ENCODE assay signal across 1 cellular context in genomic region chr2:169363570-169364150, GRCh38.
TF ChIP-seq lines count a peak whose summit lies in the region.

No MANE protein-coding gene starts in this region.

TF ChIP-seq in K562, 482 proteins besides CTCF, POLR2A, EP300 and RAD21 (continued from another document and continues in another):
- peak; percentile 65 for TF ChIP-seq KDM5B (IDR thresholded peaks at IDR 0.05; ENCODE audit: insufficient replicate concordance, low read depth, low read length)
- TF ChIP-seq FOXP4 (CRISPR knock-in tag; IDR thresholded peaks at IDR 0.05; ENCODE audit: borderline replicate concordance), result 0 out of 2 replicates have a peak, but pooled peaks have one; percentile 34
- TF ChIP-seq CSDE1 (IDR thresholded peaks at IDR 0.05), result no peak
- TF ChIP-seq ELK1 (CRISPR knock-in tag; IDR thresholded peaks at IDR 0.05), result no peak
- no peak for TF ChIP-seq IFI16 (CRISPR knock-in tag; IDR thresholded peaks at IDR 0.05)
- no peak for TF ChIP-seq SREBF1 (IDR thresholded peaks at IDR 0.05; ENCODE audit: borderline replicate concordance, low read depth, low read length)
- TF ChIP-seq ZHX1 (conservative IDR thresholded peaks at IDR 0.05; ENCODE audit: low read length), result no peak
- TF ChIP-seq SAP30 (IDR thresholded peaks at IDR 0.05; ENCODE audit: borderline replicate concordance, insufficient read depth, low read depth, low read length, poor library complexity, severe bottlenecking), result no peak
- TF ChIP-seq RHOXF2B (CRISPR knock-in tag; conservative IDR thresholded peaks at IDR 0.05), result no peak
- no peak for TF ChIP-seq MCM7 (IDR thresholded peaks at IDR 0.05)
- no peak for TF ChIP-seq LARP7 (IDR thresholded peaks at IDR 0.05)
- no peak for TF ChIP-seq CREB1 (IDR thresholded peaks at IDR 0.05)
- no peak for TF ChIP-seq CREB1 (CRISPR knock-in tag; IDR thresholded peaks at IDR 0.05)
- TF ChIP-seq ZFPM2 (CRISPR knock-in tag; IDR thresholded peaks at IDR 0.05), result no peak
- TF ChIP-seq RNF2 (IDR thresholded peaks at IDR 0.05), result no peak
- no peak for TF ChIP-seq HDAC2 (IDR thresholded peaks at IDR 0.05)
- peak; percentile 81 for TF ChIP-seq MAX (CRISPR knock-in tag; IDR thresholded peaks at IDR 0.05)
- no peak for TF ChIP-seq TEAD4 (IDR thresholded peaks at IDR 0.05; ENCODE audit: low read length)
- TF ChIP-seq TEAD4 (CRISPR knock-in tag; IDR thresholded peaks at IDR 0.05; ENCODE audit: borderline replicate concordance), result no peak
- TF ChIP-seq KAT7 (CRISPR knock-in tag; IDR thresholded peaks at IDR 0.05; ENCODE audit: borderline replicate concordance), result 0 out of 2 replicates have a peak, but pooled peaks have one; percentile 36
- TF ChIP-seq HOXB6 (CRISPR knock-in tag; IDR thresholded peaks at IDR 0.05; ENCODE audit: borderline replicate concordance), result no peak
- TF ChIP-seq ZNF282 (CRISPR knock-in tag; IDR thresholded peaks at IDR 0.05), result no peak
- TF ChIP-seq MGA (IDR thresholded peaks at IDR 0.05), result peak; percentile 46
- no peak for TF ChIP-seq ZSCAN32 (CRISPR knock-in tag; IDR thresholded peaks at IDR 0.05)
- peak; percentile 11; the same call in 1 of the 2 replicates for TF ChIP-seq PHF8 (IDR thresholded peaks at IDR 0.05; ENCODE audit: borderline replicate concordance, low read length)
- TF ChIP-seq ZNF407 (IDR thresholded peaks at IDR 0.05; ENCODE audit: low read depth), result no peak
- TF ChIP-seq FOXJ3 (CRISPR knock-in tag; IDR thresholded peaks at IDR 0.05), result no peak
- TF ChIP-seq EZH2 (IDR thresholded peaks at IDR 0.05; ENCODE audit: borderline replicate concordance, low read depth, low read length), result no peak; the same call in 1 of the 2 replicates
- no peak for TF ChIP-seq SOX6 (IDR thresholded peaks at IDR 0.05)
- TF ChIP-seq ZNF41 (CRISPR knock-in tag; conservative IDR thresholded peaks at IDR 0.05), result no peak
- TF ChIP-seq NR4A1 (CRISPR knock-in tag; IDR thresholded peaks at IDR 0.05), result no peak
- no peak for TF ChIP-seq NR4A1 (tag; IDR thresholded peaks at IDR 0.05)
